In genomic region chr2:163528640-163529217, GRCh38 we compare ENCODE assay signal across 15 cellular contexts.
"Had no signal": no experiment of that assay in that cellular context is flagged by ENCODE, and none has a peak within 500 bp of the region (broad histone marks: within the 10 kb centered on the region; RNA-seq: fewer than 3 reads in every experiment).

No MANE protein-coding gene starts in this region.

- H3K4me3 ChIP-seq: left lung, mucosa of descending colon, ovary had no signal

- H3K27ac ChIP-seq: epithelial cell of prostate, left lung, ovary had no signal

- DNase-seq: activated CD4-positive, alpha-beta memory T cell treated with anti-CD3 and anti-CD28 coated beads, Interleukin-2, amount 10 ng/mL, durations not matched to agents 7 days and 5 days; activated CD4-positive, alpha-beta T cell treated with anti-CD3 and anti-CD28 coated beads for 1 hour; activated effector memory CD4-positive, alpha-beta T cell treated with Interleukin-2 at 50 U/mL for 16 hours; activated naive CD4-positive, alpha-beta T cell treated with anti-CD3 and anti-CD28 coated beads, Interleukin-2, amount 50 U/mL, for 16 hours; activated T-cell treated with anti-CD3 and anti-CD28 coated beads, Interleukin-2, amount 50 U/mL, for 24 hours; dermis blood vessel endothelial cell; effector memory CD8-positive, alpha-beta T cell; foreskin melanocyte; left lung; mucosa of descending colon; naive thymus-derived CD4-positive, alpha-beta T cell; ovary; stimulated activated CD4-positive, alpha-beta T cell treated with anti-CD3 and anti-CD28 coated beads, Interleukin-12 subunit alpha, Interleukin-12 subunit beta, amount 100 ng/mL, for 4 hours had no signal

- H3K36me3 ChIP-seq: left lung, ovary had no signal

- H3K27me3 ChIP-seq: left lung, ovary had no signal

- ATAC-seq: effector memory CD8-positive, alpha-beta T cell; left lung; mucosa of descending colon; naive thymus-derived CD4-positive, alpha-beta T cell; stimulated activated effector memory CD8-positive, alpha-beta T cell treated with anti-CD3 and anti-CD28 coated beads, Interleukin-12 subunit alpha, Interleukin-12 subunit beta, amount 100 ng/mL, for 72 hours had no signal

- H3K9me3 ChIP-seq: ovary had no signal

- H3K4me1 ChIP-seq: left lung had no signal
